Comparison of ENCODE assay signal across 1 cellular context in the genomic region with DNA sequence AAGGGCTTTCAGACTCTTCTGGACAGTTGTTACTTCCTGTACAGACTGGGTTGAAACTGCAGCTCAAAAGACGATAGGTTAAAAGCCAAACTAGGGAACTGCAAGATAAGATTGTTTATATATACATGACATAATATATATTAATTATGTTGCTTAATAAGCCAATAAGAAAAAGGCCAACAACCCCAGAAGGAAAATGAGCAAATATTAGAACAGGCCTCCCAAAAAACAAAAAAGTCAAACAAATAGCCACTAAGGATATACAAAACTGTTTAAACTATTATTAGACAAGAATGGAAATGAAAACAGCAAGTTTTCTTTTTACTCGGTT.
TF ChIP-seq lines count a peak whose summit lies in the region.

No MANE protein-coding gene starts in this region.

TF ChIP-seq in H1, 55 proteins besides CTCF, POLR2A, EP300 and RAD21 (continued from another document):
- no peak for TF ChIP-seq HDAC6 (IDR thresholded peaks at IDR 0.05; ENCODE audit: low read depth, low read length)
- TF ChIP-seq, protein P1, sequence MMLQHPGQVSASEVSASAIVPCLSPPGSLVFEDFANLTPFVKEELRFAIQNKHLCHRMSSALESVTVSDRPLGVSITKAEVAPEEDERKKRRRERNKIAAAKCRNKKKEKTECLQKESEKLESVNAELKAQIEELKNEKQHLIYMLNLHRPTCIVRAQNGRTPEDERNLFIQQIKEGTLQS (IDR thresholded peaks at IDR 0.05; ENCODE audit: insufficient read depth, low read depth, low read length): no peak
- TF ChIP-seq EGR1 (IDR thresholded peaks at IDR 0.05; ENCODE audit: borderline replicate concordance, low read depth, low read length): no peak
- no peak for TF ChIP-seq TEAD4 (IDR thresholded peaks at IDR 0.05; ENCODE audit: low read depth, low read length)
- TF ChIP-seq SP4 (IDR thresholded peaks at IDR 0.05; ENCODE audit: low read length): no peak
- no peak for TF ChIP-seq SP2 (IDR thresholded peaks at IDR 0.05; ENCODE audit: low read length)
- TF ChIP-seq SIRT6 (IDR thresholded peaks at IDR 0.05; ENCODE audit: low read length): no peak
- TF ChIP-seq TBP (IDR thresholded peaks at IDR 0.05; ENCODE audit: low read depth, low read length): no peak
- TF ChIP-seq SAP30 (IDR thresholded peaks at IDR 0.05; ENCODE audit: insufficient read depth, insufficient replicate concordance, low read length): no peak
- TF ChIP-seq USF2 (IDR thresholded peaks at IDR 0.05; ENCODE audit: low read length): no peak
- TF ChIP-seq RNF2 (IDR thresholded peaks at IDR 0.05; ENCODE audit: borderline replicate concordance, low read depth, low read length, missing control alignments, poor library complexity, severe bottlenecking): no peak
- TF ChIP-seq SIN3A (conservative IDR thresholded peaks at IDR 0.05 in 1 of 2, IDR thresholded peaks at IDR 0.05 in 1 of 2; ENCODE audit: low read depth in 1 of 2, low read length in 2 of 2): no peak
- TF ChIP-seq YY1 (IDR thresholded peaks at IDR 0.05; ENCODE audit: low read depth, low read length): no peak
- TF ChIP-seq KDM1A (IDR thresholded peaks at IDR 0.05; ENCODE audit: borderline replicate concordance, low read length): no peak
- no peak for TF ChIP-seq FOSL1 (IDR thresholded peaks at IDR 0.05; ENCODE audit: insufficient read depth, low read depth, low read length)
- no peak for TF ChIP-seq ZNF274 (IDR thresholded peaks at IDR 0.05; ENCODE audit: borderline replicate concordance, extremely low read depth, low read length)
- TF ChIP-seq TAF7 (optimal IDR thresholded peaks at IDR 0.05; ENCODE audit: borderline replicate concordance, low read depth, low read length): no peak
TF ChIP-seq in H1: peak in this region for 0.
